ENCODE assay signal across 26 cellular contexts in genomic region chr2:101667823-101668222, GRCh38.
"Had no signal": no experiment of that assay in that cellular context is flagged by ENCODE, and none has a peak within 500 bp of the region (broad histone marks: within the 10 kb centered on the region; RNA-seq: fewer than 3 reads in every experiment).

No MANE protein-coding gene starts in this region.

- DNase-seq: colonic mucosa; cortex of kidney; effector CD8-positive, alpha-beta T cell; effector memory CD8-positive, alpha-beta T cell; endodermal cell; erythroblast; esophagus squamous epithelium; foreskin fibroblast; foreskin melanocyte; gastrocnemius medialis; glutamatergic neuron; head of caudate nucleus; heart right ventricle; hippocampal formation; left cardiac atrium; left lung; left ventricle myocardium superior; lower lobe of right lung; mesenchymal stem cell; midbrain had no signal

- H3K27ac ChIP-seq: colonic mucosa, epithelial cell of prostate, esophagus squamous epithelium, gastrocnemius medialis, heart right ventricle, left lung, lower lobe of right lung had no signal

- H3K36me3 ChIP-seq: colonic mucosa, esophagus squamous epithelium, gastrocnemius medialis, heart right ventricle, left lung, lower lobe of right lung had no signal

- H3K27ac Mint-ChIP-seq: dendritic cell treated with granulocyte-macrophage colony-stimulating factor and Interleukin-4, amounts not matched to agents 40 ng/mL and 50 ng/mL, for 4 days; effector memory CD8-positive, alpha-beta T cell; endodermal cell had no signal

- H3K27me3 Mint-ChIP-seq: effector memory CD8-positive, alpha-beta T cell had no signal

- H3K4me3 ChIP-seq: colonic mucosa, esophagus squamous epithelium, gastrocnemius medialis, heart right ventricle, left lung, lower lobe of right lung had no signal

- H3K4me3 Mint-ChIP-seq: dendritic cell treated with granulocyte-macrophage colony-stimulating factor and Interleukin-4, amounts not matched to agents 40 ng/mL and 50 ng/mL, for 4 days; effector memory CD8-positive, alpha-beta T cell; endodermal cell had no signal

- FAIRE-seq: endometrium, islet of Langerhans, keratinocyte had no signal

- H3K4me1 ChIP-seq: colonic mucosa, esophagus squamous epithelium, gastrocnemius medialis, heart right ventricle, left lung, lower lobe of right lung had no signal

- H3K4me1 Mint-ChIP-seq: endodermal cell had no signal

- H3K9me3 Mint-ChIP-seq: effector memory CD8-positive, alpha-beta T cell had no signal

- H3K27me3 ChIP-seq: colonic mucosa, esophagus squamous epithelium, gastrocnemius medialis, heart right ventricle, left lung had no signal

- ATAC-seq: effector memory CD8-positive, alpha-beta T cell; esophagus mucosa; gastrocnemius medialis; heart right ventricle; left cardiac atrium; left lung; left ventricle myocardium superior; lower lobe of right lung had no signal

- H3K9me3 ChIP-seq: colonic mucosa had no signal
